In genomic region chr19:49718991-49719390, GRCh38 we compare ENCODE assay signal across 31 cellular contexts. TPM values are rescaled to one million over a fixed set of nuclear protein-coding genes. Genes with fewer than 3 reads are reported as not detected.
DNase-seq lines count a peak whose midpoint lies in the region; ATAC-seq lines count a peak whose summit lies in the region.
"Had no signal": no experiment of that assay in that cellular context is flagged by ENCODE, and none has a peak within 500 bp of the region (broad histone marks: within the 10 kb centered on the region; RNA-seq: fewer than 3 reads in every experiment).

No MANE protein-coding gene starts in this region.

- no peak overlapping the region for H3K9ac ChIP-seq in rectal smooth muscle tissue (ENCODE audit: low read length)

- peaks cover 14% of the 10 kb centered on the region for H3K4me1 Mint-ChIP-seq in activated CD8-positive, alpha-beta memory T cell treated with anti-CD3 and anti-CD28 coated beads, Interleukin-2, amount 10 ng/mL, durations not matched to agents 7 days and 5 days
- peaks cover 9 to 18% (median 14%) of the 10 kb centered on the region in 3 donors for H3K4me1 Mint-ChIP-seq in T-cell
- H3K4me1 Mint-ChIP-seq in memory B cell: peaks cover 2% of the 10 kb centered on the region
- H3K4me1 Mint-ChIP-seq: activated T-helper 17 cell treated with anti-CD3 and anti-CD28 coated beads, Interleukin-2, amount 50 U/mL, for 72 hours had no signal

- H3K36me3 Mint-ChIP-seq in activated CD8-positive, alpha-beta memory T cell treated with anti-CD3 and anti-CD28 coated beads, Interleukin-2, amount 10 ng/mL, durations not matched to agents 7 days and 5 days: no peaks in the 10 kb centered on the region
- H3K36me3 Mint-ChIP-seq in T-cell: peaks cover 9% of the 10 kb centered on the region
- H3K36me3 Mint-ChIP-seq in memory B cell: no peaks in the 10 kb centered on the region
- H3K36me3 Mint-ChIP-seq: stimulated activated effector memory CD8-positive, alpha-beta T cell treated with anti-CD3 and anti-CD28 coated beads, Interleukin-12 subunit alpha, Interleukin-12 subunit beta, amount 100 ng/mL, for 72 hours had no signal

- H3K27ac Mint-ChIP-seq in activated CD8-positive, alpha-beta memory T cell treated with anti-CD3 and anti-CD28 coated beads, Interleukin-2, amount 10 ng/mL, durations not matched to agents 7 days and 5 days: peak overlapping the region; percentile 0
- H3K27ac Mint-ChIP-seq in T-cell: peak overlapping the region; percentile 39 to 44
- no peak overlapping the region for H3K27ac Mint-ChIP-seq in memory B cell
- H3K27ac Mint-ChIP-seq: activated T-helper 17 cell treated with anti-CD3 and anti-CD28 coated beads, Interleukin-2, amount 50 U/mL, for 72 hours; stimulated activated effector memory CD8-positive, alpha-beta T cell treated with anti-CD3 and anti-CD28 coated beads, Interleukin-12 subunit alpha, Interleukin-12 subunit beta, amount 100 ng/mL, for 72 hours; T-helper 2 cell treated with Interferon-gamma antibody and Interleukin-4, amounts not matched to agents 5 μg/mL and 100 μg/mL, for 36 hours had no signal

- no peaks in the 10 kb centered on the region for H3K27me3 ChIP-seq in rectal smooth muscle tissue (ENCODE audit: control insufficient read depth, insufficient read depth, low read length)
- H3K27me3 ChIP-seq: adrenal gland, body of pancreas had no signal

- H3K4me1 ChIP-seq in rectal smooth muscle tissue (ENCODE audit: control insufficient read depth, insufficient read depth, low read length): no peaks in the 10 kb centered on the region
- H3K4me1 ChIP-seq: adrenal gland, body of pancreas had no signal

- no peaks in the 10 kb centered on the region for H3K36me3 ChIP-seq in rectal smooth muscle tissue (ENCODE audit: control insufficient read depth, insufficient read depth, low read length)
- H3K36me3 ChIP-seq: adrenal gland had no signal

- CTCF ChIA-PET in activated CD8-positive, alpha-beta memory T cell treated with anti-CD3 and anti-CD28 coated beads, Interleukin-2, amount 10 ng/mL, durations not matched to agents 7 days and 5 days (lab: Charles Lee): interaction anchor here (0.5 to 0.8 kb wide), 3 partner anchors 9 to 114 kb away, joined by 3 to 4 read pairs (median 4); no protein-coding TSS in a partner anchor
- CTCF ChIA-PET in T-cell (lab: Charles Lee): no interaction called here

- DNase-seq in activated CD8-positive, alpha-beta memory T cell treated with anti-CD3 and anti-CD28 coated beads, Interleukin-2, amount 10 ng/mL, durations not matched to agents 7 days and 5 days: no peak
- DNase-seq in activated CD8-positive, alpha-beta memory T cell treated with anti-CD3 and anti-CD28 coated beads, Interleukin-2, amount 50 U/mL, for 48 hours: no peak
- DNase-seq in T-cell (no peak), memory B cell (ENCODE audit: low spot score in 2 of 2) (no peak), AG20443 (ENCODE audit: low spot score) (no peak), dedifferentiated amniotic fluid mesenchymal stem cell (ENCODE audit: extremely low spot score) (no peak)
- no peak for DNase-seq in stimulated activated CD4-positive, alpha-beta T cell treated with anti-CD3 and anti-CD28 coated beads, Interleukin-2, amount 100 ng/mL, for 24 hours
- DNase-seq: activated CD4-positive, alpha-beta T cell treated with anti-CD3 and anti-CD28 coated beads for 48 hours; adrenal gland; body of pancreas; COR-L47; DMS53; effector CD4-positive, alpha-beta T cell; erythroblast; kidney; NCI-H1048; NCI-H1694; NCI-H510A; PC-9; SHP77; stimulated activated CD4-positive, alpha-beta T cell treated with anti-CD3 and anti-CD28 coated beads, Interleukin-12 subunit alpha, Interleukin-12 subunit beta, amount 100 ng/mL, for 4 hours; stimulated activated CD4-positive, alpha-beta T cell treated with anti-CD3 and anti-CD28 coated beads, Interleukin-4, amount 100 ng/mL, for 24 hours had no signal

- POLR2A ChIA-PET in T-cell (lab: Charles Lee): no interaction called here

- no peak overlapping the region for H3K4me3 Mint-ChIP-seq in activated CD8-positive, alpha-beta memory T cell treated with anti-CD3 and anti-CD28 coated beads, Interleukin-2, amount 10 ng/mL, durations not matched to agents 7 days and 5 days
- H3K4me3 Mint-ChIP-seq in T-cell: peak overlapping the region; percentile 37 to 95 (median 43)
- H3K4me3 Mint-ChIP-seq in memory B cell: no peak overlapping the region
- H3K4me3 Mint-ChIP-seq: activated T-helper 17 cell treated with anti-CD3 and anti-CD28 coated beads, Interleukin-2, amount 50 U/mL, for 72 hours; neural crest cell had no signal

- no peaks in the 10 kb centered on the region for H3K27me3 Mint-ChIP-seq in activated CD8-positive, alpha-beta memory T cell treated with anti-CD3 and anti-CD28 coated beads, Interleukin-2, amount 10 ng/mL, durations not matched to agents 7 days and 5 days
- H3K27me3 Mint-ChIP-seq in T-cell (no peaks in the 10 kb centered on the region), memory B cell (no peaks in the 10 kb centered on the region)
- H3K27me3 Mint-ChIP-seq: activated T-helper 17 cell treated with anti-CD3 and anti-CD28 coated beads, Interleukin-2, amount 50 U/mL, for 72 hours had no signal

- H3K4me3 ChIP-seq in rectal smooth muscle tissue (ENCODE audit: low read length): no peak overlapping the region
- H3K4me3 ChIP-seq: adrenal gland, body of pancreas, PC-9 had no signal

- H3K9me3 Mint-ChIP-seq in activated CD8-positive, alpha-beta memory T cell treated with anti-CD3 and anti-CD28 coated beads, Interleukin-2, amount 10 ng/mL, durations not matched to agents 7 days and 5 days (ENCODE audit: low read depth): no peaks in the 10 kb centered on the region
- H3K9me3 Mint-ChIP-seq in T-cell (no peaks in the 10 kb centered on the region), memory B cell (no peaks in the 10 kb centered on the region)
- H3K9me3 Mint-ChIP-seq: activated T-helper 17 cell treated with anti-CD3 and anti-CD28 coated beads, Interleukin-2, amount 50 U/mL, for 72 hours; stimulated activated effector memory CD8-positive, alpha-beta T cell treated with anti-CD3 and anti-CD28 coated beads, Interleukin-12 subunit alpha, Interleukin-12 subunit beta, amount 100 ng/mL, for 72 hours; T-helper 2 cell treated with Interferon-gamma antibody and Interleukin-4, amounts not matched to agents 5 μg/mL and 100 μg/mL, for 36 hours had no signal

- peak overlapping the region; percentile 11 for H3K27ac ChIP-seq in rectal smooth muscle tissue (ENCODE audit: low read depth, low read length)
- H3K27ac ChIP-seq: adrenal gland, body of pancreas, PC-9 had no signal

- no peak for ATAC-seq in activated CD8-positive, alpha-beta memory T cell treated with anti-CD3 and anti-CD28 coated beads, Interleukin-2, amount 10 ng/mL, durations not matched to agents 7 days and 5 days
- ATAC-seq in T-cell (replicated peaks in 1 of 4) (no peak), memory B cell (ENCODE audit: low read depth) (peak; percentile 51)
- ATAC-seq: activated T-helper 17 cell treated with anti-CD3 and anti-CD28 coated beads, Interleukin-2, amount 50 U/mL, for 72 hours; body of pancreas; stimulated activated effector memory CD8-positive, alpha-beta T cell treated with anti-CD3 and anti-CD28 coated beads, Interleukin-12 subunit alpha, Interleukin-12 subunit beta, amount 100 ng/mL, for 72 hours had no signal

RNA-seq across cellular contexts. Expression of gene CPT1C, which starts 28.1 kb away (rescaled TPM):
- 1 to 10 TPM; 1.6 TPM for total RNA-seq in activated CD8-positive, alpha-beta memory T cell treated with anti-CD3 and anti-CD28 coated beads, Interleukin-2, amount 10 ng/mL, durations not matched to agents 7 days and 5 days
- 1 to 10 TPM in 4 of 5 donors, not detected in 1; 1.4 to 2.2 (median 1.5) TPM for total RNA-seq in T-cell

RNA-seq across cellular contexts. Expression of gene ADM5, which starts 29.6 kb away (rescaled TPM):
- total RNA-seq in activated CD8-positive, alpha-beta memory T cell treated with anti-CD3 and anti-CD28 coated beads, Interleukin-2, amount 10 ng/mL, durations not matched to agents 7 days and 5 days: 1 to 10 TPM; 2.7 to 3.5 TPM
- total RNA-seq in T-cell: 1 to 10 TPM; 3.5 to 6.4 (median 5.6) TPM

RNA-seq across cellular contexts. Expression of gene PRMT1, which starts 41.9 kb away (rescaled TPM):
- 100 to 1,000 TPM; 145 to 257 TPM for total RNA-seq in activated CD8-positive, alpha-beta memory T cell treated with anti-CD3 and anti-CD28 coated beads, Interleukin-2, amount 10 ng/mL, durations not matched to agents 7 days and 5 days
- total RNA-seq in T-cell: 100 to 1,000 TPM in 3 of 5 donors, 10 to 100 TPM in 2; 72.0 to 116 (median 107) TPM

RNA-seq across cellular contexts. Expression of gene TSKS, which starts 44.1 kb away (rescaled TPM):
- 1 to 10 TPM in 1 of 2 experiments, under 1 TPM in 1; 0.47 to 1.3 TPM for total RNA-seq in activated CD8-positive, alpha-beta memory T cell treated with anti-CD3 and anti-CD28 coated beads, Interleukin-2, amount 10 ng/mL, durations not matched to agents 7 days and 5 days
- total RNA-seq in T-cell: 1 to 10 TPM in 3 of 5 donors, under 1 TPM in 2; 0.23 to 4.1 (median 2.1) TPM
- total RNA-seq: A172, G401, H1, neural crest cell, PC-9, temporal lobe had no signal

RNA-seq across cellular contexts. Expression of gene AP2A1, which starts 47.8 kb away (rescaled TPM):
- 100 to 1,000 TPM in 1 of 2 experiments, 10 to 100 TPM in 1; 85.3 to 102 TPM for total RNA-seq in activated CD8-positive, alpha-beta memory T cell treated with anti-CD3 and anti-CD28 coated beads, Interleukin-2, amount 10 ng/mL, durations not matched to agents 7 days and 5 days
- 10 to 100 TPM; 49.6 to 64.8 (median 62.2) TPM for total RNA-seq in T-cell

Comparison
In these comparisons a context has a peak if more than half of its experiments do, and no peak if none do; other contexts are left out.
1. H3K4me3 Mint-ChIP-seq: peak in T-cell (3 of 3); none in activated CD8-positive, alpha-beta memory T cell treated with anti-CD3 and anti-CD28 coated beads, Interleukin-2, amount 10 ng/mL, durations not matched to agents 7 days and 5 days (single experiment) and memory B cell (single experiment).